Comparison of ENCODE assay signal across 1 cellular context in genomic region chr17:64148017-64148631, GRCh38.
TF ChIP-seq lines count a peak whose summit lies in the region.

No MANE protein-coding gene starts in this region.

TF ChIP-seq in IMR-90, 13 proteins besides CTCF, POLR2A, EP300 and RAD21:
- no peak for TF ChIP-seq CHD1 (IDR thresholded peaks at IDR 0.05; ENCODE audit: low read depth, low read length)
- no peak for TF ChIP-seq RFX5 (IDR thresholded peaks at IDR 0.05; ENCODE audit: low read depth, low read length)
- TF ChIP-seq, protein P1, sequence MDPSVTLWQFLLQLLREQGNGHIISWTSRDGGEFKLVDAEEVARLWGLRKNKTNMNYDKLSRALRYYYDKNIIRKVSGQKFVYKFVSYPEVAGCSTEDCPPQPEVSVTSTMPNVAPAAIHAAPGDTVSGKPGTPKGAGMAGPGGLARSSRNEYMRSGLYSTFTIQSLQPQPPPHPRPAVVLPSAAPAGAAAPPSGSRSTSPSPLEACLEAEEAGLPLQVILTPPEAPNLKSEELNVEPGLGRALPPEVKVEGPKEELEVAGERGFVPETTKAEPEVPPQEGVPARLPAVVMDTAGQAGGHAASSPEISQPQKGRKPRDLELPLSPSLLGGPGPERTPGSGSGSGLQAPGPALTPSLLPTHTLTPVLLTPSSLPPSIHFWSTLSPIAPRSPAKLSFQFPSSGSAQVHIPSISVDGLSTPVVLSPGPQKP (IDR thresholded peaks at IDR 0.05; ENCODE audit: borderline replicate concordance, low read depth, low read length): no peak
